In genomic region chr7:120216947-120217346, GRCh38 we compare ENCODE assay signal across 22 cellular contexts. TPM values are rescaled to one million over a fixed set of nuclear protein-coding genes. Genes with fewer than 3 reads are reported as not detected.
"Had no signal": no experiment of that assay in that cellular context is flagged by ENCODE, and none has a peak within 500 bp of the region (broad histone marks: within the 10 kb centered on the region; RNA-seq: fewer than 3 reads in every experiment).

No MANE protein-coding gene starts in this region.

- H3K4me1 ChIP-seq: colonic mucosa, heart left ventricle, left lung, lower lobe of right lung had no signal

- H3K4me3 ChIP-seq: colonic mucosa, esophagus muscularis mucosa, gastroesophageal sphincter, heart left ventricle, hepatocyte, left lung, lower lobe of right lung had no signal

- ATAC-seq: effector memory CD8-positive, alpha-beta T cell; gastroesophageal sphincter; heart left ventricle; left lung; left ventricle myocardium superior; lower lobe of right lung; naive thymus-derived CD4-positive, alpha-beta T cell had no signal

- H3K9me3 ChIP-seq: colonic mucosa, esophagus muscularis mucosa, gastroesophageal sphincter, left lung, lower lobe of right lung had no signal

- DNase-seq: colonic mucosa; cortex of kidney; effector CD8-positive, alpha-beta T cell; effector memory CD8-positive, alpha-beta T cell; endodermal cell; foreskin fibroblast; heart left ventricle; hypothalamus; immature natural killer cell; islet precursor cell; kidney; kidney glomerular epithelial cell; left lung; left ventricle myocardium superior; lower lobe of right lung; mesendoderm; midbrain; naive thymus-derived CD4-positive, alpha-beta T cell had no signal

- H3K27ac ChIP-seq: colonic mucosa, esophagus muscularis mucosa, gastroesophageal sphincter, heart left ventricle, hepatocyte, left lung, lower lobe of right lung had no signal

- H3K27me3 ChIP-seq: colonic mucosa, esophagus muscularis mucosa, gastroesophageal sphincter, heart left ventricle, hepatocyte, left lung had no signal

- H3K4me2 ChIP-seq: hepatocyte had no signal

- H2AFZ ChIP-seq: hepatocyte had no signal

- H3K36me3 ChIP-seq: colonic mucosa, esophagus muscularis mucosa, gastroesophageal sphincter, heart left ventricle, left lung, lower lobe of right lung had no signal

- H3K79me2 ChIP-seq: hepatocyte had no signal

RNA-seq across cellular contexts. Expression of gene KCND2, which starts 56.0 kb away (rescaled TPM):
- total RNA-seq: mononuclear cell; naive thymus-derived CD4-positive, alpha-beta T cell had no signal
- polyA plus RNA-seq: heart left ventricle; immature natural killer cell; naive thymus-derived CD4-positive, alpha-beta T cell had no signal
